In genomic region chr22:43867839-43868652, GRCh38 we compare ENCODE assay signal across 1 cellular context.
TF ChIP-seq lines count a peak whose summit lies in the region.

No MANE protein-coding gene starts in this region.

TF ChIP-seq in GM12878, 131 proteins besides CTCF, POLR2A, EP300 and RAD21:
- TF ChIP-seq KAT2A (conservative IDR thresholded peaks at IDR 0.05; ENCODE audit: control insufficient read depth, low read depth, low read length) (no peak), REST (IDR thresholded peaks at IDR 0.05; ENCODE audit: low read depth, low read length) (peak; percentile 97)
